12 cellular contexts compared by ENCODE assay signal in genomic region chr16:1377406-1378010, GRCh38. TPM values are rescaled to one million over a fixed set of nuclear protein-coding genes. Genes with fewer than 3 reads are reported as not detected.
DNase-seq lines count a peak whose midpoint lies in the region; ATAC-seq, FAIRE-seq and TF ChIP-seq lines count a peak whose summit lies in the region.
"Had no signal": no experiment of that assay in that cellular context is flagged by ENCODE, and none has a peak within 500 bp of the region (broad histone marks: within the 10 kb centered on the region; RNA-seq: fewer than 3 reads in every experiment).

No MANE protein-coding gene starts in this region.

- H3K9me3 Mint-ChIP-seq in activated T-helper 17 cell treated with anti-CD3 and anti-CD28 coated beads, Interleukin-2, amount 50 U/mL, for 72 hours: no peaks in the 10 kb centered on the region

- H3K4me1 ChIP-seq in ACC112 (ENCODE audit: control insufficient read depth, insufficient read depth, low read length, unreplicated experiment) (peaks cover 12% of the 10 kb centered on the region), tibial artery (peaks cover 8 to 28% (median 21%) of the 10 kb centered on the region in 4 donors), pancreas (peaks cover 0 to 7% (median 0%) of the 10 kb centered on the region in 3 donors)

- no peaks in the 10 kb centered on the region for H3K27me3 Mint-ChIP-seq in activated T-helper 17 cell treated with anti-CD3 and anti-CD28 coated beads, Interleukin-2, amount 50 U/mL, for 72 hours

- intact Hi-C loops in tibial artery (cut with DNase I; ENCODE audit: low total_unique reads) (no loop called here), pancreas (cut with DNase I) (no loop called here)

- TF ChIP-seq CTCF in tibial artery (IDR thresholded peaks at IDR 0.05) (no peak), pancreas (IDR thresholded peaks at IDR 0.05) (no peak)

- H2AFZ ChIP-seq in ACC112 (ENCODE audit: low read length, unreplicated experiment): no peak overlapping the region

- H3K27me3 ChIP-seq in ACC112 (ENCODE audit: insufficient read depth, low read length) (no peaks in the 10 kb centered on the region), tibial artery (no peaks in the 10 kb centered on the region), pancreas (no peaks in the 10 kb centered on the region)

- no peaks in the 10 kb centered on the region for H3K36me3 ChIP-seq in ACC112 (ENCODE audit: insufficient read depth, low read length)
- peaks cover 15 to 52% (median 39%) of the 10 kb centered on the region in 3 donors for H3K36me3 ChIP-seq in tibial artery
- H3K36me3 ChIP-seq in pancreas: peaks cover 0 to 4% (median 0%) of the 10 kb centered on the region in 3 donors

- ATAC-seq in activated T-helper 17 cell treated with anti-CD3 and anti-CD28 coated beads, Interleukin-2, amount 50 U/mL, for 72 hours (replicated peaks): no peak
- ATAC-seq in pancreas: no peak

- H3K79me2 ChIP-seq in ACC112 (ENCODE audit: control insufficient read depth, insufficient read depth, low read length, unreplicated experiment): peaks cover 28% of the 10 kb centered on the region

- peak; percentile 4 for DNase-seq in GF-D8 (lab: John Stamatoyannopoulos, UW)
- DNase-seq in midbrain (lab: John Stamatoyannopoulos, UW): peak; percentile 59
- no peak for DNase-seq in HCEC 1CT
- no peak for DNase-seq in tibial artery
- no peak for DNase-seq in pancreas
- DNase-seq in stimulated activated CD8-positive, alpha-beta memory T cell treated with anti-CD3 and anti-CD28 coated beads, Interleukin-4, amount 100 ng/mL, for 48 hours: no peak
- DNase-seq: NCI-H1694; stimulated activated CD4-positive, alpha-beta T cell treated with anti-CD3 and anti-CD28 coated beads, Interleukin-2, amount 100 ng/mL, for 24 hours; T1000 had no signal

- H3K4me3 ChIP-seq in ACC112 (ENCODE audit: low read depth, low read length) (peak overlapping the region; percentile 99), tibial artery (no peak overlapping the region), pancreas (no peak overlapping the region)
- H3K4me3 ChIP-seq: thoracic aorta had no signal

- no peak for FAIRE-seq in pancreas (lab: Jason Lieb, UNC)

- 94 to 98% methylated on average over 10 of the region's 10 CpGs for WGBS in pancreas, 2 donors

- peak overlapping the region; percentile 90 for H3K4me3 Mint-ChIP-seq in activated T-helper 17 cell treated with anti-CD3 and anti-CD28 coated beads, Interleukin-2, amount 50 U/mL, for 72 hours

- H3K9me3 ChIP-seq in tibial artery (no peaks in the 10 kb centered on the region), pancreas (no peaks in the 10 kb centered on the region)
- H3K9me3 ChIP-seq: thoracic aorta had no signal

- H3K27ac ChIP-seq in ACC112 (ENCODE audit: low read depth, low read length): peak overlapping the region; percentile 97; the same call in 1 of the 2 replicates
- H3K27ac ChIP-seq in tibial artery: no peak overlapping the region
- H3K27ac ChIP-seq in pancreas: no peak overlapping the region

- peaks cover 12% of the 10 kb centered on the region for H3K4me1 Mint-ChIP-seq in activated T-helper 17 cell treated with anti-CD3 and anti-CD28 coated beads, Interleukin-2, amount 50 U/mL, for 72 hours

- peak overlapping the region; percentile 89 for H3K27ac Mint-ChIP-seq in activated T-helper 17 cell treated with anti-CD3 and anti-CD28 coated beads, Interleukin-2, amount 50 U/mL, for 72 hours

- H3K36me3 Mint-ChIP-seq in activated T-helper 17 cell treated with anti-CD3 and anti-CD28 coated beads, Interleukin-2, amount 50 U/mL, for 72 hours (ENCODE audit: low read depth): peaks cover 22% of the 10 kb centered on the region

RNA-seq across cellular contexts. Expression of gene GNPTG, which starts 25.8 kb away (rescaled TPM):
- 10 to 100 TPM; 22.6 to 24.4 TPM for total RNA-seq in activated T-helper 17 cell treated with anti-CD3 and anti-CD28 coated beads, Interleukin-2, amount 50 U/mL, for 72 hours
- total RNA-seq in pancreas: 10 to 100 TPM; 28.0 to 51.5 (median 36.2) TPM
- 10 to 100 TPM; 58.2 to 75.3 TPM for polyA plus RNA-seq in pancreas

RNA-seq across cellular contexts. Expression of gene TSR3, which starts 25.8 kb away (rescaled TPM):
- total RNA-seq in activated T-helper 17 cell treated with anti-CD3 and anti-CD28 coated beads, Interleukin-2, amount 50 U/mL, for 72 hours: 10 to 100 TPM; 36.7 to 64.2 TPM
- 10 to 100 TPM; 22.2 to 32.3 (median 29.4) TPM for total RNA-seq in pancreas
- 10 to 100 TPM; 34.1 to 40.9 TPM for polyA plus RNA-seq in pancreas

RNA-seq across cellular contexts. Expression of gene UNKL, which starts 37.0 kb away (rescaled TPM):
- 10 to 100 TPM; 36.4 to 76.4 TPM for total RNA-seq in activated T-helper 17 cell treated with anti-CD3 and anti-CD28 coated beads, Interleukin-2, amount 50 U/mL, for 72 hours
- 10 to 100 TPM in 3 of 6 donors, 1 to 10 TPM in 3; 4.4 to 22.1 (median 10.2) TPM for total RNA-seq in pancreas
- polyA plus RNA-seq in pancreas: 10 to 100 TPM in 1 of 2 donors, 1 to 10 TPM in 1; 7.6 to 15.2 TPM

RNA-seq across cellular contexts. Expression of gene UQCC4, which starts 43.0 kb away (rescaled TPM):
- total RNA-seq in activated T-helper 17 cell treated with anti-CD3 and anti-CD28 coated beads, Interleukin-2, amount 50 U/mL, for 72 hours: 10 to 100 TPM; 12.1 to 23.1 TPM
- 1 to 10 TPM; 2.2 to 4.7 (median 4.3) TPM for total RNA-seq in pancreas
- 10 to 100 TPM in 1 of 2 donors, 1 to 10 TPM in 1; 8.3 to 14.4 TPM for polyA plus RNA-seq in pancreas

RNA-seq across cellular contexts. Expression of gene BAIAP3, which starts 44.1 kb away (rescaled TPM):
- total RNA-seq in activated T-helper 17 cell treated with anti-CD3 and anti-CD28 coated beads, Interleukin-2, amount 50 U/mL, for 72 hours: 1 to 10 TPM in 1 of 2 donors, under 1 TPM in 1; 0.71 to 2.2 TPM
- 10 to 100 TPM in 3 of 6 donors, 1 to 10 TPM in 3; 2.1 to 13.1 (median 9.4) TPM for total RNA-seq in pancreas
- polyA plus RNA-seq in pancreas: 100 to 1,000 TPM in 1 of 2 donors, 10 to 100 TPM in 1; 47.4 to 110 TPM

Comparison
In these comparisons a context has a peak if more than half of its experiments do, and no peak if none do; other contexts are left out.
1. DNase-seq: peak in GF-D8 (single experiment) and midbrain (single experiment); none in HCEC 1CT (single experiment), tibial artery (0 of 2), pancreas (0 of 6) and stimulated activated CD8-positive, alpha-beta memory T cell treated with anti-CD3 and anti-CD28 coated beads, Interleukin-4, amount 100 ng/mL, for 48 hours (single experiment).